Comparison of ENCODE assay signal across 25 cellular contexts in genomic region chr9:114186793-114187289, GRCh38. TPM values are rescaled to one million over a fixed set of nuclear protein-coding genes. Genes with fewer than 3 reads are reported as not detected.
A peak's percentile ranks its signal among the peaks of the same experiment; 100 is the strongest.
DNase-seq lines count a peak whose midpoint lies in the region; ATAC-seq, FAIRE-seq and TF ChIP-seq lines count a peak whose summit lies in the region.
"Had no signal": no experiment of that assay in that cellular context is flagged by ENCODE, and none has a peak within 500 bp of the region (broad histone marks: within the 10 kb centered on the region; RNA-seq: fewer than 3 reads in every experiment).

No MANE protein-coding gene starts in this region.

- no peaks in the 10 kb centered on the region for H3K79me2 ChIP-seq in K562 (ENCODE audit: control insufficient read depth, insufficient read depth, low read length)
- H3K79me2 ChIP-seq in mammary epithelial cell (ENCODE audit: insufficient read depth, low read length) = no peaks in the 10 kb centered on the region

- H3K27me3 ChIP-seq in heart right ventricle (no peaks in the 10 kb centered on the region), K562 (ENCODE audit: control insufficient read depth in 2 of 2, insufficient read depth in 2 of 2, low read length in 2 of 2) (no peaks in the 10 kb centered on the region), right lobe of liver (no peaks in the 10 kb centered on the region), aorta (ENCODE audit: control insufficient read depth in 1 of 2, insufficient read depth in 2 of 2, low read length in 1 of 2) (no peaks in the 10 kb centered on the region), mammary epithelial cell (ENCODE audit: insufficient read depth, low read length) (no peaks in the 10 kb centered on the region)
- H3K27me3 ChIP-seq: BLaER1, SJSA1 had no signal

- H2AFZ ChIP-seq in K562 (ENCODE audit: low read depth, low read length) (no peak overlapping the region), mammary epithelial cell (ENCODE audit: low read depth, low read length) (no peak overlapping the region)

- intact Hi-C loops in Right ventricle myocardium superior (cut with DNase I) (no loop called here), heart right ventricle (cut with DNase I) (loop anchor here in 1 of 10 donors (10.0 kb wide), 1 partner anchor 48 kb away; no protein-coding TSS in a partner anchor), K562 (cut with micrococcal nuclease) (no loop called here), right lobe of liver (cut with DNase I) (no loop called here), aorta (cut with DNase I) (no loop called here), mammary epithelial cell (cut with micrococcal nuclease) (no loop called here)

- POLR2A ChIA-PET in K562 (lab: Yijun Ruan, JAX) = interaction anchor here (1.1 to 1.6 kb wide), 3 partner anchors 10 to 44 kb away, joined by 3 read pairs; no protein-coding TSS in a partner anchor

- DNase-seq in Right ventricle myocardium superior (peak; percentile 28), heart right ventricle (no peak), K562 (ENCODE audit: extremely low read depth in 1 of 4, low spot score in 3 of 4) (no peak), right lobe of liver (no peak), aorta (peak in 1 of 2 donors; percentile 72), mammary epithelial cell (no peak), NAMALWA (ENCODE audit: low spot score) (no peak)
- DNase-seq: 8988T; ACHN; CD4-positive, CD25-positive, alpha-beta regulatory T cell; Kasumi-1; NCI-H1105; NCI-H146; NCI-H1930; NCI-H2107; NCI-H446; NCI-H524 treated with DMSO at 0.1 percent for 48 hours; NCI-H774 had no signal

- TF ChIP-seq POLR2A in K562 (conservative IDR thresholded peaks at IDR 0.05) (no peak), right lobe of liver (IDR thresholded peaks at IDR 0.05) (no peak)

- H3K4me2 ChIP-seq in K562 (ENCODE audit: insufficient read depth, low read length) = no peak overlapping the region
- H3K4me2 ChIP-seq in mammary epithelial cell (ENCODE audit: insufficient read depth, low read depth, low read length) = no peak overlapping the region
- H3K4me2 ChIP-seq: BLaER1 had no signal

- H3K9ac ChIP-seq in K562 (ENCODE audit: insufficient read depth in 1 of 2, low read depth in 2 of 2, low read length in 2 of 2) (no peak overlapping the region), mammary epithelial cell (ENCODE audit: insufficient read depth, low read length) (no peak overlapping the region)
- H3K9ac ChIP-seq: BLaER1 had no signal

- no peak for TF ChIP-seq EP300 in K562 (IDR thresholded peaks at IDR 0.05; ENCODE audit: low read length)

- H3K4me3 ChIP-seq in heart right ventricle (no peak overlapping the region), K562 (no peak overlapping the region), right lobe of liver (no peak overlapping the region), aorta (ENCODE audit: low read length in 2 of 2) (no peak overlapping the region), mammary epithelial cell (replicated peaks in 1 of 3; ENCODE audit: insufficient read depth in 1 of 3, low read depth in 2 of 3, low read length in 3 of 3) (no peak overlapping the region)
- H3K4me3 ChIP-seq: BLaER1, SJSA1 had no signal

- in situ Hi-C loops in K562 (cut with MboI) (no loop called here), mammary epithelial cell (cut with MboI; ENCODE audit: low sequenced_read_pairs in 2 of 2) (no loop called here)

- H3K36me3 ChIP-seq in heart right ventricle (peaks cover 0 to 10% (median 0%) of the 10 kb centered on the region in 9 donors), K562 (ENCODE audit: control insufficient read depth, insufficient read depth, low read length) (no peaks in the 10 kb centered on the region), right lobe of liver (no peaks in the 10 kb centered on the region), aorta (ENCODE audit: control insufficient read depth in 1 of 2, insufficient read depth in 2 of 2, low read length in 1 of 2) (no peaks in the 10 kb centered on the region), mammary epithelial cell (ENCODE audit: insufficient read depth, low read length) (no peaks in the 10 kb centered on the region)
- H3K36me3 ChIP-seq: SJSA1 had no signal

- CTCF ChIA-PET in K562 (lab: Yijun Ruan, JAX; ENCODE audit: low intra/inter-chr PET ratio) (no interaction called here), mammary epithelial cell (lab: Charles Lee; ENCODE audit: low non-redundant PET) (interaction anchor here (0.6 kb wide), 1 partner anchor 105 kb away, joined by 3 read pairs; no protein-coding TSS in a partner anchor)

- 92 to 96% methylated on average over 1 of the region's 1 CpG for WGBS in heart right ventricle, 2 donors
- WGBS in K562 (ENCODE audit: insufficient coverage, low coverage, missing lambda C conversion rate) = 0% methylated on average over 1 of the region's 1 CpG
- no CpG with 5 or more reads among the region's 1 CpG for WGBS in right lobe of liver (ENCODE audit: insufficient coverage, low coverage, low lambda C conversion rate, missing lambda C conversion rate)
- 98 to 100% methylated on average over 1 of the region's 1 CpG for WGBS in aorta, 2 donors
- WGBS in mammary epithelial cell (ENCODE audit: low coverage, missing lambda C conversion rate) = 63% methylated on average over 1 of the region's 1 CpG

- H3K9me1 ChIP-seq in K562 (ENCODE audit: control insufficient read depth, insufficient read depth, low read length) = no peaks in the 10 kb centered on the region

- BruUV-seq in K562 (replicated peaks; lab: Mats Ljungman, UMichigan) (no TSS peak), mammary epithelial cell (replicated peaks; lab: Mats Ljungman, UMichigan) (no TSS peak)

- dilution Hi-C loops in mammary epithelial cell (cut with HindIII; ENCODE audit: low sequenced_read_pairs) = no loop called here

- H3K9me3 ChIP-seq in heart right ventricle (peaks cover 0 to 17% (median 6%) of the 10 kb centered on the region in 11 donors), K562 (replicated peaks; ENCODE audit: control insufficient read depth, insufficient read depth, low read depth, low read length) (no peaks in the 10 kb centered on the region), right lobe of liver (peaks cover 0 to 8% (median 0%) of the 10 kb centered on the region in 4 donors), aorta (ENCODE audit: control insufficient read depth, low read length) (no peaks in the 10 kb centered on the region), mammary epithelial cell (replicated peaks; ENCODE audit: insufficient read depth, low read length) (no peaks in the 10 kb centered on the region)
- H3K9me3 ChIP-seq: SJSA1 had no signal

- H4K20me1 ChIP-seq in K562 (replicated peaks; ENCODE audit: control insufficient read depth, insufficient read depth, low read length) (peaks cover 7% of the 10 kb centered on the region; the same call in 1 of the 2 replicates), mammary epithelial cell (ENCODE audit: insufficient read depth, low read length) (no peaks in the 10 kb centered on the region)
- H4K20me1 ChIP-seq: BLaER1 had no signal

- no peak for ATAC-seq in Right ventricle myocardium superior (ENCODE audit: poor library complexity)
- ATAC-seq in heart right ventricle = no peak
- no peak for ATAC-seq in K562
- peak; percentile 34 to 51 (median 46) for ATAC-seq in right lobe of liver
- ATAC-seq in aorta (ENCODE audit: low FRiP score) = peak; percentile 38

- TF ChIP-seq CTCF in heart right ventricle (IDR thresholded peaks at IDR 0.05) (no peak), K562 (IDR thresholded peaks at IDR 0.05 in 2 of 3, conservative IDR thresholded peaks at IDR 0.05 in 1 of 3; ENCODE audit: insufficient read depth in 2 of 3, low read depth in 1 of 3, low read length in 3 of 3) (no peak), right lobe of liver (IDR thresholded peaks at IDR 0.05) (peak in 1 of 4 donors; percentile 23), mammary epithelial cell (conservative IDR thresholded peaks at IDR 0.05 in 1 of 2, IDR thresholded peaks at IDR 0.05 in 1 of 2; ENCODE audit: extremely low read depth in 1 of 2, insufficient read depth in 1 of 2, low read depth in 1 of 2, low read length in 2 of 2) (no peak)

- H3K27ac ChIP-seq in heart right ventricle = no peak overlapping the region
- H3K27ac ChIP-seq in K562 (ENCODE audit: extremely low read depth, low read depth, low read length) = no peak overlapping the region
- H3K27ac ChIP-seq in right lobe of liver = no peak overlapping the region
- no peak overlapping the region for H3K27ac ChIP-seq in aorta (ENCODE audit: low read depth in 1 of 2, low read length in 2 of 2)
- no peak overlapping the region for H3K27ac ChIP-seq in mammary epithelial cell (ENCODE audit: insufficient read depth, low read depth, low read length)
- H3K27ac ChIP-seq: BLaER1, HL-60, SJSA1 had no signal

- TF ChIP-seq RAD21 in K562 (CRISPR knock-in tag; conservative IDR thresholded peaks at IDR 0.05 in 1 of 2, IDR thresholded peaks at IDR 0.05 in 1 of 2) = no peak

- H3K4me1 ChIP-seq in heart right ventricle = peaks cover under 1 to 27% (median 9%) of the 10 kb centered on the region in 9 donors
- no peaks in the 10 kb centered on the region for H3K4me1 ChIP-seq in K562 (replicated peaks in 1 of 2; ENCODE audit: control insufficient read depth in 2 of 2, insufficient read depth in 2 of 2, low read length in 2 of 2)
- peaks cover 0 to 4% (median 0%) of the 10 kb centered on the region in 4 donors for H3K4me1 ChIP-seq in right lobe of liver
- no peaks in the 10 kb centered on the region for H3K4me1 ChIP-seq in aorta (ENCODE audit: control insufficient read depth in 1 of 2, insufficient read depth in 2 of 2, low read length in 2 of 2)
- no peaks in the 10 kb centered on the region for H3K4me1 ChIP-seq in mammary epithelial cell (ENCODE audit: insufficient read depth, low read length)
- H3K4me1 ChIP-seq: BLaER1, SJSA1 had no signal

- FAIRE-seq in K562 (lab: Jason Lieb, UNC) = no peak
- FAIRE-seq: D721Med, GM18507, H54, RCC 7860 had no signal

RNA-seq across cellular contexts. Expression of gene COL27A1, which starts 31.5 kb away (rescaled TPM):
- total RNA-seq in Right ventricle myocardium superior (8.0 TPM), heart right ventricle (10 to 100 TPM in 2 of 10 donors, 1 to 10 TPM in 8; 4.1 to 11.5 (median 5.1) TPM), K562 (2014; rRNA removed) (0.08 TPM in 1 of 2 replicates, not detected in the other), K562 (2014; rRNA removed; fragmentation: Illumina TruSeq; extraction: Trizol) (not detected in 2 replicates), K562 (2015; rRNA removed; fragmentation: Illumina TruSeq; extraction: Trizol) (not detected in 2 replicates), K562 (2021) (0.07 and 0.16 TPM in 2 replicates), right lobe of liver (10 to 100 TPM; 11.8 to 51.9 (median 29.3) TPM), aorta (10 to 100 TPM; 36.9 to 54.3 TPM), mammary epithelial cell (10 to 100 TPM in 1 of 2 donors, 1 to 10 TPM in 1; 8.7 to 30.0 TPM)
- polyA plus RNA-seq in heart right ventricle (10 to 100 TPM in 1 of 2 donors, 1 to 10 TPM in 1; 3.1 to 35.8 TPM), K562 (2011; rRNA removed) (not detected in 2 replicates), K562 (2014; fragmentation: Illumina TruSeq; extraction: Trizol) (not detected in 2 replicates), K562 (2014; fragmentation: Nextera tagmentation; extraction: Ambion mirVana) (not detected), K562 (2014; rRNA removed) (0.07 TPM in 1 of 2 replicates, not detected in the other), aorta (10 to 100 TPM in 1 of 2 donors, 1 to 10 TPM in 1; 1.9 to 59.4 TPM), mammary epithelial cell (6.1 TPM)
- total RNA-seq in K562 (2011; cell fraction: chromatin; rRNA removed; ENCODE audit: low replicate concordance) = not detected in 2 replicates
- total RNA-seq in K562 (2011; cell fraction: nucleolus; rRNA removed) = not detected in 2 replicates
- total RNA-seq in K562 (2011; cell fraction: nucleoplasm; rRNA removed) = not detected in 2 replicates
- polyA plus RNA-seq in K562 (2011; cell fraction: cytosol; rRNA removed) = not detected in 2 replicates
- 0.04 TPM in 1 of 2 replicates, not detected in the other for polyA plus RNA-seq in K562 (2011; cell fraction: nucleus; rRNA removed)
- not detected in 2 replicates for polyA plus RNA-seq in K562 (2012)
- not detected in 2 replicates for polyA minus RNA-seq in K562 (2011; rRNA and poly(A)+ RNA removed)
- polyA minus RNA-seq in K562 (2011; cell fraction: cytosol; rRNA and poly(A)+ RNA removed) = not detected in 2 replicates
- polyA minus RNA-seq in K562 (2011; cell fraction: nucleus; rRNA and poly(A)+ RNA removed) = 0.13 TPM in 1 of 2 replicates, not detected in the other
- polyA minus RNA-seq in mammary epithelial cell = 7.8 TPM
- polyA plus RNA-seq: CD4-positive, CD25-positive, alpha-beta regulatory T cell had no signal

Comparison
In these comparisons a context has a peak if more than half of its experiments do, and no peak if none do; other contexts are left out.
1. ATAC-seq: peak in right lobe of liver (4 of 4) and aorta (single experiment); none in Right ventricle myocardium superior (single experiment), heart right ventricle (0 of 8) and K562 (single experiment).